1 cellular context compared by ENCODE assay signal in genomic region chr2:3368261-3368722, GRCh38.
A peak's percentile ranks its signal among the peaks of the same experiment; 100 is the strongest.
TF ChIP-seq lines count a peak whose summit lies in the region.

No MANE protein-coding gene starts in this region.

TF ChIP-seq in HepG2, 621 proteins besides CTCF, POLR2A, EP300 and RAD21 (continued from another document and continues in another):
- TF ChIP-seq USF2 (IDR thresholded peaks at IDR 0.05; ENCODE audit: low read depth, low read length) = 0 out of 2 replicates have a peak, but pooled peaks have one; percentile 15
- peak; percentile 54; the same call in 1 of the 2 replicates for TF ChIP-seq USF2 (CRISPR knock-in tag; IDR thresholded peaks at IDR 0.05; ENCODE audit: borderline replicate concordance)
- no peak for TF ChIP-seq PCBP1 (IDR thresholded peaks at IDR 0.05; ENCODE audit: borderline replicate concordance, low read depth, low read length)
- 0 out of 4 replicates have a peak, but pooled peaks of 1 of the 2 experiments have one; percentile 33 for TF ChIP-seq ATF4 (CRISPR knock-in tag; IDR thresholded peaks at IDR 0.05)
- TF ChIP-seq NCOA5 (CRISPR knock-in tag; IDR thresholded peaks at IDR 0.05) = no peak
- TF ChIP-seq RFX3 (CRISPR knock-in tag; IDR thresholded peaks at IDR 0.05) = no peak
- TF ChIP-seq BHLHE40 (IDR thresholded peaks at IDR 0.05; ENCODE audit: low read length) = no peak
- peak; percentile 91 for TF ChIP-seq NRL (CRISPR knock-in tag; IDR thresholded peaks at IDR 0.05; ENCODE audit: borderline replicate concordance)
- TF ChIP-seq ZBTB44 (CRISPR knock-in tag; IDR thresholded peaks at IDR 0.05) = peak; percentile 72; the same call in 1 of the 2 replicates
- no peak for TF ChIP-seq PAX8 (CRISPR knock-in tag; IDR thresholded peaks at IDR 0.05; ENCODE audit: borderline replicate concordance)
- TF ChIP-seq ZNF256 (CRISPR knock-in tag; conservative IDR thresholded peaks at IDR 0.05) = no peak
- TF ChIP-seq ZNF580 (CRISPR knock-in tag; IDR thresholded peaks at IDR 0.05; ENCODE audit: borderline replicate concordance, low read depth) = no peak
- no peak for TF ChIP-seq ZNF770 (CRISPR knock-in tag; IDR thresholded peaks at IDR 0.05)
- TF ChIP-seq MLXIP (CRISPR knock-in tag; IDR thresholded peaks at IDR 0.05; ENCODE audit: borderline replicate concordance) = no peak
- no peak for TF ChIP-seq MED8 (CRISPR knock-in tag; IDR thresholded peaks at IDR 0.05; ENCODE audit: insufficient replicate concordance)
- no peak for TF ChIP-seq IKZF1 (IDR thresholded peaks at IDR 0.05)
- no peak for TF ChIP-seq ZNF615 (CRISPR knock-in tag; IDR thresholded peaks at IDR 0.05; ENCODE audit: borderline replicate concordance)
- TF ChIP-seq ZNF276 (CRISPR knock-in tag; IDR thresholded peaks at IDR 0.05; ENCODE audit: low read depth) = no peak
- TF ChIP-seq XRCC5 (optimal IDR thresholded peaks at IDR 0.05; ENCODE audit: low read length) = no peak
- no peak for TF ChIP-seq ZNF329 (CRISPR knock-in tag; IDR thresholded peaks at IDR 0.05; ENCODE audit: low read depth)
- peak; percentile 12; the same call in 1 of the 2 replicates for TF ChIP-seq FOXK2 (IDR thresholded peaks at IDR 0.05)
- TF ChIP-seq PAF1 (CRISPR knock-in tag; IDR thresholded peaks at IDR 0.05) = no peak
- no peak for TF ChIP-seq ZNF562 (CRISPR knock-in tag; IDR thresholded peaks at IDR 0.05; ENCODE audit: borderline replicate concordance)
- TF ChIP-seq THAP11 (CRISPR knock-in tag; IDR thresholded peaks at IDR 0.05) = no peak
- no peak for TF ChIP-seq SETDB1 (CRISPR knock-in tag; IDR thresholded peaks at IDR 0.05; ENCODE audit: borderline replicate concordance)
- 0 out of 2 replicates have a peak, but pooled peaks have one; percentile 26 for TF ChIP-seq NR2C2 (CRISPR knock-in tag; IDR thresholded peaks at IDR 0.05; ENCODE audit: borderline replicate concordance)
- TF ChIP-seq RERE (CRISPR knock-in tag; IDR thresholded peaks at IDR 0.05; ENCODE audit: low read depth) = no peak
- TF ChIP-seq ZNF761 (CRISPR knock-in tag; conservative IDR thresholded peaks at IDR 0.05) = no peak
- TF ChIP-seq ZNF816 (CRISPR knock-in tag; IDR thresholded peaks at IDR 0.05; ENCODE audit: borderline replicate concordance) = no peak
- TF ChIP-seq HOXD1 (CRISPR knock-in tag; IDR thresholded peaks at IDR 0.05) = no peak
- TF ChIP-seq ZSCAN20 (CRISPR knock-in tag; IDR thresholded peaks at IDR 0.05; ENCODE audit: borderline replicate concordance) = no peak
- TF ChIP-seq ETV6 (CRISPR knock-in tag; conservative IDR thresholded peaks at IDR 0.05) = no peak
- no peak for TF ChIP-seq ZNF7 (CRISPR knock-in tag; IDR thresholded peaks at IDR 0.05)
- TF ChIP-seq SMARCE1 (IDR thresholded peaks at IDR 0.05; ENCODE audit: borderline replicate concordance) = no peak
- TF ChIP-seq TP53 (CRISPR knock-in tag; conservative IDR thresholded peaks at IDR 0.05) = no peak
- TF ChIP-seq BCL6 (CRISPR knock-in tag; IDR thresholded peaks at IDR 0.05) = no peak
- TF ChIP-seq ZNF850 (CRISPR knock-in tag; conservative IDR thresholded peaks at IDR 0.05) = no peak
- no peak for TF ChIP-seq GMEB2 (CRISPR knock-in tag; IDR thresholded peaks at IDR 0.05; ENCODE audit: low read depth)
- TF ChIP-seq MBNL3 (CRISPR knock-in tag; conservative IDR thresholded peaks at IDR 0.05) = no peak
- TF ChIP-seq HNF1B (CRISPR knock-in tag; IDR thresholded peaks at IDR 0.05) = no peak
- no peak for TF ChIP-seq ZNF24 (IDR thresholded peaks at IDR 0.05)
- no peak for TF ChIP-seq ZNF629 (CRISPR knock-in tag; conservative IDR thresholded peaks at IDR 0.05)
- TF ChIP-seq SMC3 (IDR thresholded peaks at IDR 0.05; ENCODE audit: low read length) = no peak
